ENCODE assay signal across 19 cellular contexts in genomic region chr3:123818324-123818920, GRCh38.
DNase-seq lines count a peak whose midpoint lies in the region; ATAC-seq and TF ChIP-seq lines count a peak whose summit lies in the region.
"Had no signal": no experiment of that assay in that cellular context is flagged by ENCODE, and none has a peak within 500 bp of the region (broad histone marks: within the 10 kb centered on the region; RNA-seq: fewer than 3 reads in every experiment).

No MANE protein-coding gene starts in this region.

- H3K27ac Mint-ChIP-seq in HFFc6: peak overlapping the region; percentile 83
- no peak overlapping the region for H3K27ac Mint-ChIP-seq in H9
- H3K27ac Mint-ChIP-seq: activated B cell treated with CpG ODN at 0.5 μM for 24 hours; activated CD8-positive, alpha-beta T cell treated with anti-CD3 and anti-CD28 coated beads for 36 hours; activated naive CD4-positive, alpha-beta T cell treated with anti-CD3 and anti-CD28 coated beads, Interleukin-2, amount 50 U/mL, for 24 hours; natural killer cell; T-helper 17 cell had no signal

- 0 out of 2 replicates have a peak, but pooled peaks have one; percentile 6 for TF ChIP-seq CTCF in HFFc6 (IDR thresholded peaks at IDR 0.05)
- TF ChIP-seq CTCF in fibroblast of lung (conservative IDR thresholded peaks at IDR 0.05 in 1 of 2, IDR thresholded peaks at IDR 0.05 in 1 of 2; ENCODE audit: low read depth in 1 of 2, low read length in 2 of 2): no peak
- TF ChIP-seq CTCF in tibial artery (IDR thresholded peaks at IDR 0.05): no peak
- TF ChIP-seq CTCF in H9 (conservative IDR thresholded peaks at IDR 0.05): no peak
- TF ChIP-seq CTCF in left lung (IDR thresholded peaks at IDR 0.05): no peak

- no peak for ATAC-seq in left lung
- ATAC-seq: activated CD8-positive, alpha-beta T cell treated with anti-CD3 and anti-CD28 coated beads for 36 hours; activated T-cell treated with anti-CD3 and anti-CD28 coated beads, Interleukin-2, amount 50 U/mL, for 4 hours; natural killer cell; Right ventricle myocardium inferior; T-helper 17 cell had no signal

- H3K9ac ChIP-seq in fibroblast of lung (ENCODE audit: insufficient read depth, low read length) (no peak overlapping the region), H9 (ENCODE audit: extremely low read depth, insufficient read length, low read length) (no peak overlapping the region)

- H3K79me2 ChIP-seq in fibroblast of lung (ENCODE audit: control insufficient read depth, insufficient read depth, low read length) (peaks cover 2% of the 10 kb centered on the region), H9 (ENCODE audit: insufficient read depth, low read length) (no peaks in the 10 kb centered on the region)

- H4K8ac ChIP-seq in H9 (replicated peaks; ENCODE audit: insufficient read length, low read depth, low read length): no peak overlapping the region

- no peak overlapping the region for H2BK5ac ChIP-seq in H9 (ENCODE audit: insufficient read length, low read length)

- no peak overlapping the region for H3K4ac ChIP-seq in H9 (ENCODE audit: low read depth, low read length)

- no peak overlapping the region for H2AK5ac ChIP-seq in H9 (ENCODE audit: insufficient read length, low read length)

- H3K4me1 Mint-ChIP-seq in HFFc6 (ENCODE audit: low read depth): peaks cover 98% of the 10 kb centered on the region
- H3K4me1 Mint-ChIP-seq in H9: peaks cover 17% of the 10 kb centered on the region in 2 experiments
- H3K4me1 Mint-ChIP-seq: activated B cell treated with CpG ODN at 0.5 μM for 24 hours; activated naive CD4-positive, alpha-beta T cell treated with anti-CD3 and anti-CD28 coated beads, Interleukin-2, amount 50 U/mL, for 24 hours; natural killer cell; T-helper 17 cell had no signal

- no peak overlapping the region for H3T11ph ChIP-seq in H9 (ENCODE audit: low read length)

- H2BK12ac ChIP-seq in H9 (ENCODE audit: insufficient read length, low read depth, low read length): no peak overlapping the region

- intact Hi-C loops in tibial artery (cut with DNase I; ENCODE audit: low total_unique reads) (no loop called here), left lung (cut with DNase I) (no loop called here)

- no peak overlapping the region for H3K14ac ChIP-seq in H9 (ENCODE audit: insufficient read depth, low read length)

- H3K4me3 ChIP-seq in SJSA1: no peak overlapping the region
- H3K4me3 ChIP-seq in fibroblast of lung (replicated peaks in 1 of 4; ENCODE audit: control extremely low read depth in 1 of 4, insufficient read depth in 1 of 4, low read depth in 3 of 4, low read length in 4 of 4): no peak overlapping the region
- no peak overlapping the region for H3K4me3 ChIP-seq in tibial artery
- H3K4me3 ChIP-seq in left lung: no peak overlapping the region
- H3K4me3 ChIP-seq: dorsolateral prefrontal cortex, vagina had no signal

- H2BK120ac ChIP-seq in H9 (ENCODE audit: low read depth, low read length, poor library complexity, severe bottlenecking): no peak overlapping the region

- H3K27me3 ChIP-seq in SJSA1 (replicated peaks) (no peaks in the 10 kb centered on the region), fibroblast of lung (ENCODE audit: control insufficient read depth, insufficient read depth, low read length) (no peaks in the 10 kb centered on the region), tibial artery (no peaks in the 10 kb centered on the region), H9 (ENCODE audit: insufficient read depth, low read length) (no peaks in the 10 kb centered on the region), left lung (no peaks in the 10 kb centered on the region)
- H3K27me3 ChIP-seq: BE2C, vagina had no signal

- no peak overlapping the region for H4K5ac ChIP-seq in H9 (ENCODE audit: insufficient read length, low read depth, low read length)

- H2BK15ac ChIP-seq in H9 (ENCODE audit: low read depth, low read length): no peak overlapping the region

- peaks cover 6% of the 10 kb centered on the region for H3K27me3 Mint-ChIP-seq in HFFc6 (ENCODE audit: insufficient read depth)
- H3K27me3 Mint-ChIP-seq in H9 (ENCODE audit: low read depth): no peaks in the 10 kb centered on the region
- H3K27me3 Mint-ChIP-seq: activated naive CD4-positive, alpha-beta T cell treated with anti-CD3 and anti-CD28 coated beads, Interleukin-2, amount 50 U/mL, for 24 hours had no signal

- no peak overlapping the region for H2AFZ ChIP-seq in fibroblast of lung (ENCODE audit: low read length)
- no peak overlapping the region for H2AFZ ChIP-seq in H9 (ENCODE audit: low read length)

- no peaks in the 10 kb centered on the region for H3K79me1 ChIP-seq in H9 (ENCODE audit: insufficient read depth, low read depth, low read length, poor library complexity, severe bottlenecking)

- H4K91ac ChIP-seq in H9 (ENCODE audit: insufficient read length, low read depth, low read length): no peak overlapping the region

- no peaks in the 10 kb centered on the region for H4K20me1 ChIP-seq in fibroblast of lung (ENCODE audit: control insufficient read depth, extremely low read depth, insufficient read depth, low read length)
- no peaks in the 10 kb centered on the region for H4K20me1 ChIP-seq in H9 (ENCODE audit: control insufficient read depth, insufficient read depth, insufficient read length)

- no peak overlapping the region for H3K56ac ChIP-seq in H9 (ENCODE audit: insufficient read length, low read depth, low read length)

- peak overlapping the region; percentile 33 for H3K4me3 Mint-ChIP-seq in HFFc6
- no peak overlapping the region for H3K4me3 Mint-ChIP-seq in H9
- H3K4me3 Mint-ChIP-seq: activated B cell treated with CpG ODN at 0.5 μM for 24 hours; activated CD8-positive, alpha-beta T cell treated with anti-CD3 and anti-CD28 coated beads for 36 hours; activated naive CD4-positive, alpha-beta T cell treated with anti-CD3 and anti-CD28 coated beads, Interleukin-2, amount 50 U/mL, for 24 hours; activated T-cell treated with anti-CD3 and anti-CD28 coated beads, Interleukin-2, amount 50 U/mL, for 4 hours; natural killer cell; T-helper 17 cell had no signal

- H3K23me2 ChIP-seq in H9 (ENCODE audit: insufficient read length, low read depth, low read length, poor library complexity, severe bottlenecking): no peaks in the 10 kb centered on the region

- H3K27ac ChIP-seq in SJSA1 (peak overlapping the region; percentile 89), fibroblast of lung (ENCODE audit: insufficient read depth, low read length) (peak overlapping the region; percentile 11), tibial artery (peak overlapping the region; percentile 77 to 84), H9 (ENCODE audit: insufficient read length, low read depth, low read length) (no peak overlapping the region), left lung (no peak overlapping the region)
- H3K27ac ChIP-seq: dorsolateral prefrontal cortex, vagina had no signal

- H3K4me1 ChIP-seq in SJSA1 (replicated peaks) (peaks cover 59% of the 10 kb centered on the region), fibroblast of lung (ENCODE audit: control insufficient read depth, extremely low read depth, insufficient read depth, low read length) (peaks cover 38% of the 10 kb centered on the region), tibial artery (peaks cover 0 to 55% (median 31%) of the 10 kb centered on the region in 4 donors), H9 (ENCODE audit: insufficient read depth, low read length) (no peaks in the 10 kb centered on the region), left lung (peaks cover 0 to 6% of the 10 kb centered on the region in 2 donors)
- H3K4me1 ChIP-seq: BE2C had no signal

- H3K23ac ChIP-seq in H9 (ENCODE audit: insufficient read length, low read depth, low read length): no peak overlapping the region

- H3K36me3 ChIP-seq in SJSA1 (no peaks in the 10 kb centered on the region), fibroblast of lung (ENCODE audit: control insufficient read depth, insufficient read depth, low read length) (peaks cover 10% of the 10 kb centered on the region), tibial artery (no peaks in the 10 kb centered on the region), left lung (no peaks in the 10 kb centered on the region)
- H3K36me3 ChIP-seq: BE2C, vagina had no signal

- H3K9me3 Mint-ChIP-seq in HFFc6 (peaks cover 11% of the 10 kb centered on the region), H9 (0 out of 5 replicates have a peak, but pooled peaks cover 0 to 2% of the 10 kb centered on the region in 2 experiments)
- H3K9me3 Mint-ChIP-seq: activated B cell treated with CpG ODN at 0.5 μM for 24 hours; activated CD8-positive, alpha-beta T cell treated with anti-CD3 and anti-CD28 coated beads for 36 hours; activated naive CD4-positive, alpha-beta T cell treated with anti-CD3 and anti-CD28 coated beads, Interleukin-2, amount 50 U/mL, for 24 hours; activated T-cell treated with anti-CD3 and anti-CD28 coated beads, Interleukin-2, amount 50 U/mL, for 4 hours; natural killer cell had no signal

- WGBS in H9 (ENCODE audit: extremely low coverage, insufficient read length, low lambda C conversion rate): no CpG with 5 or more reads among the region's 5 CpGs

- H3K18ac ChIP-seq in H9 (ENCODE audit: insufficient read length, low read depth, low read length): no peak overlapping the region

- H3K4me2 ChIP-seq in fibroblast of lung (ENCODE audit: extremely low read depth, insufficient read depth, low read length) (no peak overlapping the region), H9 (ENCODE audit: insufficient read depth, insufficient read length, low read length) (no peak overlapping the region)

- peaks cover 77% of the 10 kb centered on the region for H3K36me3 Mint-ChIP-seq in HFFc6 (ENCODE audit: low read depth)
- peaks cover 0 to 10% (median 7%) of the 10 kb centered on the region in 3 experiments; a peak in 4 of 7 replicates for H3K36me3 Mint-ChIP-seq in H9 (ENCODE audit: insufficient read depth in 1 of 3, low read depth in 3 of 3)
- H3K36me3 Mint-ChIP-seq: activated naive CD4-positive, alpha-beta T cell treated with anti-CD3 and anti-CD28 coated beads, Interleukin-2, amount 50 U/mL, for 24 hours; natural killer cell had no signal

- peak; percentile 33 for DNase-seq in HFFc6
- DNase-seq in SJSA1 (ENCODE audit: low read depth in 1 of 2, low spot score in 2 of 2): peak; percentile 71 to 86
- peak in 1 of 2 donors; percentile 92 for DNase-seq in fibroblast of lung (ENCODE audit: low read depth in 2 of 2)
- no peak for DNase-seq in tibial artery
- no peak for DNase-seq in H9
- DNase-seq in OCI-M2 (lab: John Stamatoyannopoulos, UW; ENCODE audit: unreplicated experiment): no peak
- DNase-seq in left lung: no peak
- DNase-seq: activated B cell treated with CpG ODN at 0.5 μM for 24 hours; activated CD8-positive, alpha-beta T cell treated with anti-CD3 and anti-CD28 coated beads for 36 hours; activated T-cell treated with anti-CD3 and anti-CD28 coated beads, Interleukin-2, amount 50 U/mL, for 4 hours; BE2C; dorsolateral prefrontal cortex; natural killer cell; NCI-H1930; stimulated activated CD4-positive, alpha-beta T cell treated with anti-CD3 and anti-CD28 coated beads, Interleukin-4, amount 100 ng/mL, for 1 hour; T-helper 17 cell had no signal

- H3K9me3 ChIP-seq in SJSA1 (replicated peaks) (0 out of 2 replicates have a peak, but pooled peaks cover 2% of the 10 kb centered on the region), fibroblast of lung (ENCODE audit: control insufficient read depth, insufficient read depth, low read depth, low read length) (no peaks in the 10 kb centered on the region), tibial artery (no peaks in the 10 kb centered on the region), H9 (ENCODE audit: control insufficient read depth, low read depth, low read length) (no peaks in the 10 kb centered on the region), left lung (peaks cover 0 to 6% of the 10 kb centered on the region in 2 donors)
- H3K9me3 ChIP-seq: BE2C, vagina had no signal

- no peak overlapping the region for H2BK20ac ChIP-seq in H9 (ENCODE audit: low read depth, low read length, poor library complexity, severe bottlenecking)

Comparison
In these comparisons a context has a peak if more than half of its experiments do, and no peak if none do; other contexts are left out.
1. DNase-seq: peak in HFFc6 (single experiment) and SJSA1 (2 of 2); none in tibial artery (0 of 2), H9 (single experiment), OCI-M2 (single experiment) and left lung (0 of 2).
2. H3K27ac ChIP-seq: peak in SJSA1 (single experiment), fibroblast of lung (single experiment) and tibial artery (2 of 2); none in H9 (single experiment) and left lung (0 of 2).